In genomic region chr4:143025111-143025704, GRCh38 we compare ENCODE assay signal across 8 cellular contexts.
A peak's percentile ranks its signal among the peaks of the same experiment; 100 is the strongest.
DNase-seq lines count a peak whose midpoint lies in the region; ATAC-seq, FAIRE-seq and TF ChIP-seq lines count a peak whose summit lies in the region.

No MANE protein-coding gene starts in this region.

- peaks cover 14% of the 10 kb centered on the region for H3K9me3 Mint-ChIP-seq in nephron progenitor cell

- in situ Hi-C loops in GM12878 (cut with MboI), result no loop called here

- CTCF ChIA-PET in GM12878 (lab: Yijun Ruan, JAX), result interaction anchor here (0.6 to 3.1 kb wide), 17 partner anchors 9 to 1866 kb away, joined by 3 to 24 read pairs (median 4); no protein-coding TSS in a partner anchor

- no peaks in the 10 kb centered on the region for H3K79me2 ChIP-seq in GM12878 (ENCODE audit: control insufficient read depth, insufficient read depth, low read length)

- no peak for TF ChIP-seq EP300 in GM12878 (IDR thresholded peaks at IDR 0.05; ENCODE audit: borderline replicate concordance in 1 of 2, control insufficient read depth in 1 of 2, low read depth in 2 of 2, low read length in 2 of 2)

- DNase-seq in HS-27A (ENCODE audit: low read depth) (peak; percentile 43), GM12878 (ENCODE audit: low read depth, low spot score) (no peak), nephron progenitor cell (no peak), dermis blood vessel endothelial cell (no peak), lower leg skin (ENCODE audit: low spot score in 2 of 2) (no peak)
- no peak for DNase-seq in activated naive CD4-positive, alpha-beta T cell (lab: John Stamatoyannopoulos, UW)

- TF ChIP-seq CTCF in GM12872 (IDR thresholded peaks at IDR 0.05; ENCODE audit: insufficient read depth, low read depth, low read length) (peak; percentile 58), GM12878 (IDR thresholded peaks at IDR 0.05 in 2 of 3, conservative IDR thresholded peaks at IDR 0.05 in 1 of 3; ENCODE audit: control insufficient read depth in 2 of 3, extremely low read depth in 1 of 3, insufficient read depth in 1 of 3, low read depth in 3 of 3, low read length in 3 of 3) (peak; percentile 32 to 53 (median 51); a peak in 5 of 6 replicates), nephron progenitor cell (IDR thresholded peaks at IDR 0.05) (no peak), lower leg skin (IDR thresholded peaks at IDR 0.05) (no peak)

- H3K36me3 ChIP-seq in GM12878 (ENCODE audit: control insufficient read depth in 2 of 2, insufficient read depth in 2 of 2, low read length in 1 of 2), result no peaks in the 10 kb centered on the region

- intact Hi-C loops in GM12878 (cut with micrococcal nuclease; ENCODE audit: unreplicated experiment) (loop anchor here (2.0 to 10.0 kb wide), 3 partner anchors 142 to 900 kb away; no protein-coding TSS in a partner anchor), lower leg skin (cut with DNase I; ENCODE audit: low total_unique reads) (no loop called here)

- ATAC-seq in GM21526 (IDR thresholded peaks at IDR 0.05; ENCODE audit: low FRiP score, unreplicated experiment) (peak; percentile 44), GM12878 (peak; percentile 70)

- no TSS peak for BruUV-seq in GM12878 (replicated peaks; lab: Mats Ljungman, UMichigan)

- RAD21 ChIA-PET in GM12878 (lab: Charles Lee; ENCODE audit: unreplicated experiment), result interaction anchor here (0.9 to 2.4 kb wide), 3 partner anchors 40 to 149 kb away, joined by 3 to 12 read pairs (median 6); no protein-coding TSS in a partner anchor

- SMC1A ChIA-PET in GM12878 (lab: Charles Lee; ENCODE audit: uncharacterized antibody, unreplicated experiment), result interaction anchor here (1.0 to 3.0 kb wide), 4 partner anchors 40 to 346 kb away, joined by 3 to 14 read pairs (median 4); no protein-coding TSS in a partner anchor

- FAIRE-seq in GM12878 (lab: Jason Lieb, UNC), result no peak

- H4K20me1 ChIP-seq in GM12878 (ENCODE audit: control insufficient read depth, insufficient read depth), result no peaks in the 10 kb centered on the region

- no peaks in the 10 kb centered on the region for H3K27me3 ChIP-seq in GM12878 (replicated peaks in 1 of 2; ENCODE audit: control insufficient read depth in 2 of 2, insufficient read depth in 2 of 2, low read length in 1 of 2)

- no peak for TF ChIP-seq POLR2A in GM12878 (IDR thresholded peaks at IDR 0.05; ENCODE audit: low read depth, low read length)
- no peak for TF ChIP-seq POLR2A in lower leg skin (IDR thresholded peaks at IDR 0.05)

- H3K9ac ChIP-seq in GM12878 (ENCODE audit: control insufficient read depth, insufficient read depth, low read length), result no peak overlapping the region

- no peak overlapping the region for H3K4me3 ChIP-seq in GM12878
- no peak overlapping the region for H3K4me3 ChIP-seq in lower leg skin (ENCODE audit: low read depth, poor library complexity, severe bottlenecking)

- peak overlapping the region; percentile 23 for H3K27ac Mint-ChIP-seq in nephron progenitor cell

- no peaks in the 10 kb centered on the region for H3K9me3 ChIP-seq in GM12878 (replicated peaks; ENCODE audit: control insufficient read depth, insufficient read depth, low read length)

- no peak overlapping the region for H3K4me2 ChIP-seq in GM12878 (ENCODE audit: control insufficient read depth, insufficient read depth)

- no peaks in the 10 kb centered on the region for H3K36me3 Mint-ChIP-seq in nephron progenitor cell (ENCODE audit: low read depth)

- peaks cover 14% of the 10 kb centered on the region for H3K4me1 Mint-ChIP-seq in nephron progenitor cell

- POLR2A ChIA-PET in GM12878 (lab: Charles Lee), result no interaction called here

- no peak overlapping the region for H3K27ac ChIP-seq in GM12878 (ENCODE audit: control insufficient read depth, insufficient read depth)

- no peaks in the 10 kb centered on the region for H3K27me3 Mint-ChIP-seq in nephron progenitor cell (ENCODE audit: low read depth, poor library complexity)

- H3K4me3 Mint-ChIP-seq in nephron progenitor cell, result no peak overlapping the region

- WGBS in GM12878 (ENCODE audit: insufficient coverage, insufficient replicate concordance, low lambda C conversion rate, missing lambda C conversion rate), result 0% methylated on average over 2 of the region's 2 CpGs
- WGBS in lower leg skin, 2 donors, result 64 to 73% methylated on average over 2 of the region's 2 CpGs

- peak; percentile 80 for TF ChIP-seq RAD21 in GM12878 (IDR thresholded peaks at IDR 0.05; ENCODE audit: insufficient read depth, low read depth, low read length)

- H2AFZ ChIP-seq in GM12878 (ENCODE audit: control insufficient read depth, low read depth, low read length), result no peak overlapping the region

- H3K4me1 ChIP-seq in GM12878 (ENCODE audit: control insufficient read depth, insufficient read depth, low read length), result peaks cover 4% of the 10 kb centered on the region

TF ChIP-seq in GM12878, 131 proteins besides CTCF, POLR2A, EP300 and RAD21:
- peak; percentile 29; the same call in 1 of the 2 replicates for TF ChIP-seq SMC3 (IDR thresholded peaks at IDR 0.05; ENCODE audit: borderline replicate concordance, low read length)
- no peak for TF ChIP-seq ASH2L (IDR thresholded peaks at IDR 0.05; ENCODE audit: borderline replicate concordance, low read depth)
- no peak for TF ChIP-seq MLLT1 (IDR thresholded peaks at IDR 0.05)
TF ChIP-seq in GM12878: peak in this region for 1.

Comparison
In these comparisons a context has a peak if more than half of its experiments do, and no peak if none do; other contexts are left out.
1. CTCF ChIP-seq: peak in GM12872 (single experiment) and GM12878 (3 of 3); none in nephron progenitor cell (single experiment) and lower leg skin (0 of 3).